Comparison of ENCODE assay signal across 3 cellular contexts in the genomic region with DNA sequence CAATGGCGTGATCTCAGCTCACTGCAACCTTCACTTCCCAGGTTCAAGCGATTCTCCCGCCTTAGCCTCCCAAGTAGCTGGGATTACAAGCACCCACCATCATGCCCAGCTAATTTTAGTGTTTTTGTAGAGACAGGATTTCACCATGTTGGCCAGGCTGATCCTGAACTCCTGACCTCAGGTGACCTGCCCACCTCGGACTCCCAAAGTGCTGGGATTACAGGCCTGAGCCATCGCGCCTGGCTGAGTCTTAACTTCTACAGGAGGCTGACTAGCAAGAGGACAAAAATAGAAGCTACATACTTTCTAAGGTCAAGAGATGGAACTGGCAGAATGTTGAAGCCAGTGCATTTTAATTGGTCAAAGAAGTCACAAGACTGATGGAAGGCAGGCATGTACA.
DNase-seq lines count a peak whose midpoint lies in the region; TF ChIP-seq lines count a peak whose summit lies in the region.
"Not testable (repeated sequence)": the region's sequence is repeated elsewhere in the genome, so short reads cannot be mapped to it uniquely, and the experiment has no call there.

No MANE protein-coding gene starts in this region.

- not testable (repeated sequence) for H3K27me3 ChIP-seq in WERI-Rb-1 (ENCODE audit: insufficient read depth, low read depth, severe bottlenecking)

- peak overlapping the region; percentile 45 for H3K27ac Mint-ChIP-seq in nephron progenitor cell

- H3K27ac ChIP-seq in WERI-Rb-1: not testable (repeated sequence)

- not testable (repeated sequence) for H3K36me3 Mint-ChIP-seq in nephron progenitor cell (ENCODE audit: low read depth)

- not testable (repeated sequence) for H3K9me3 Mint-ChIP-seq in nephron progenitor cell

- H3K9me3 ChIP-seq in WERI-Rb-1 (ENCODE audit: severe bottlenecking): not testable (repeated sequence)

- H3K4me1 Mint-ChIP-seq in nephron progenitor cell: not testable (repeated sequence)

- DNase-seq in WERI-Rb-1: peak; percentile 51
- DNase-seq in cardiac septum (ENCODE audit: low spot score): peak; percentile 71
- not testable (repeated sequence) for DNase-seq in nephron progenitor cell

- not testable (repeated sequence) for H3K27me3 Mint-ChIP-seq in nephron progenitor cell (ENCODE audit: low read depth, poor library complexity)

- not testable (repeated sequence) for H3K4me3 Mint-ChIP-seq in nephron progenitor cell

- H3K36me3 ChIP-seq in WERI-Rb-1: not testable (repeated sequence)

- intact Hi-C loops in cardiac septum (cut with DNase I): not testable (repeated sequence)

- H3K4me3 ChIP-seq in WERI-Rb-1 (ENCODE audit: low read depth, low read length): not testable (repeated sequence)

- TF ChIP-seq CTCF in WERI-Rb-1 (IDR thresholded peaks at IDR 0.05; ENCODE audit: low read depth, low read length); nephron progenitor cell (IDR thresholded peaks at IDR 0.05): not testable (repeated sequence)
